Comparison of ENCODE assay signal across 11 cellular contexts in the genomic region with DNA sequence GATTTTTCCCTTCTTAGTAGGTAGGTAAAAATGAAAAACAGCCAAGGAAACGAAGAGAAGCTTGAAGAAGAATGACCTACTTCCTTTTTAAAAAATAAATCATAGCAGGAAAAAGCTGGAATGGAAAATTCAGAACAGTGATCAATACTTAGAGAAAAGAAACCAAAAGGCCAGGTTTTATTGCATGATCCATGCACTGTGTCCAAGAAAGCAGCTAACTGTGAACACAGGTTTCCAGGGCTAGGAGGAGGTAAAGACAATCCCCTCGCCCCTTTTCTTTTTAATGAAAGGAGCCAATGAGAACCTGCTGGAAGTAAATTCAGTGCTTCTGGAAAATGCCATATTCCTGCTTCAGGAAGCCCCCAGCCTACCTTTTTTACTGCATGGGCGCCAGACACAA. TPM values are rescaled to one million over a fixed set of nuclear protein-coding genes. Genes with fewer than 3 reads are reported as not detected.
"Had no signal": no experiment of that assay in that cellular context is flagged by ENCODE, and none has a peak within 500 bp of the region (broad histone marks: within the 10 kb centered on the region; RNA-seq: fewer than 3 reads in every experiment).

No MANE protein-coding gene starts in this region.

- H3K4me3 Mint-ChIP-seq: HFFc6 had no signal

- H3K4me1 ChIP-seq: HAP-1 had no signal

- H3K36me3 ChIP-seq: HAP-1 had no signal

- ATAC-seq: HCT116, K562 had no signal

- H3K4me3 ChIP-seq: HAP-1, K562 had no signal

- DNase-seq: GOT3, H7, HFFc6, IMR-90, KG1 had no signal

- FAIRE-seq: K562 had no signal

- H3K27ac Mint-ChIP-seq: HFFc6 had no signal

- H3K9me3 Mint-ChIP-seq: HFFc6 had no signal

- H3K27ac ChIP-seq: HL-60 had no signal

RNA-seq across cellular contexts. Expression of a gene that starts 47.2 kb away (rescaled TPM):
- total RNA-seq: H4, HFFc6, HT1080, IMR-90, K562 had no signal
- polyA plus RNA-seq: IMR-90 had no signal
